Comparison of ENCODE assay signal across 1 cellular context in the genomic region with DNA sequence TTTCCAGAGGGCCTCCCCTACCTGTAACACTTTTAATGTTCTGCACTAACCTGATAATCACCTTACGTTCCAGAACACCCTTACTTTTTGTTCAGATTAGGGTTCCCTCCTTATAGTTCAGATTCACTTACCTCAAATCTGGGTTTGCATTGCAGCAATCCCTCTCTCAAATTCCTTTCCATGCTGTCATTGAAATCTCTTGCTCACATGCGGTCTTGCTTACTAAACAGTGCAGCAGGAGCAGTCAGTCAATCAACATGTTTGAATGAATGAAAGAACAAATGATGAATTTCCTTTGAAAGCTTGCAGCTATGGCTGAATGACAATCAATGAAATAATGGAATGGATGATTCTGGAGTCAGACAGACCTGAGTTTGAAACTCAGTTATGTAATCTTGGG.
TF ChIP-seq lines count a peak whose summit lies in the region.

No MANE protein-coding gene starts in this region.

TF ChIP-seq in IMR-90, 13 proteins besides CTCF, POLR2A, EP300 and RAD21:
- TF ChIP-seq CEBPB (IDR thresholded peaks at IDR 0.05; ENCODE audit: low read depth, low read length) (peak; percentile 64), FOS (IDR thresholded peaks at IDR 0.05; ENCODE audit: low read depth, low read length) (no peak)
